ENCODE assay signal across 8 cellular contexts in the genomic region with DNA sequence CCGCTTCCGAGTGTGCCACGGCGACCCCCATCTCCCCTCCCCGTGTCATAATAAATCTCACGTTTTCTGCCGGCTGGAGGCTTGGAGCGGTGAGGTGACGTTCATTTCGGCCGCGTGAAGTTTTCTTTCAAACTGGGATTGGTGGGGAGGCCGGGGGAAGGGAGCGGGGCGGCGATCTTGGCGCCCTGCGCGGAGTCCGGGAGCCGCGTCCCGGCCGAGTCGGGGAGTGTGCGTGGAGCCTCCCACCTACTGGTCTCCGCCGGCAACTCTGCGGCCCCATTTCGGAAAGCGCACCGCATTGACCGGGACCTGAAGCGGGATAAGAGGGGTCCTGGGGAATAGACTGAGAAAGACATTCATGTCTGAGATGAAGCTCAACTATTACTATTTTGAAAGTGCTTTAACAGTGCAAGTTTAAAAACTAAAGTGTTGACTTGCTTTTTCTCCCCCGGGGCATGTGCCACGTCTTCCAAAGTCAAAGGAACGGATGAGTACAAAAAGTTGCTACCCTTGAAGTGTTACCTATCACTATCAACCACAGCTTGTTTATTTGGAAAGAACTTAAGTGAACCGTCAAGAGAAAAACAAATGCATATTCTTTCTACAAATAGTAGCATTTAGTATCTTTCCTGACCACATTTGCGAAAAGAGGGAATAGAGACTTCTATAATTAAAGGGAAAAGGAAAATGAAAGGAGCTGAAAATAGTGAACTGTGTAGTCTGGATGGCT.
DNase-seq lines count a peak whose midpoint lies in the region; ATAC-seq and TF ChIP-seq lines count a peak whose summit lies in the region.

No MANE protein-coding gene starts in this region.

- peak; percentile 46 for TF ChIP-seq CTCF in DND-41 (IDR thresholded peaks at IDR 0.05; ENCODE audit: borderline replicate concordance, extremely low read depth, low read length, poor library complexity, severe bottlenecking)

- peaks cover 73% of the 10 kb centered on the region for H3K79me2 ChIP-seq in DND-41 (ENCODE audit: insufficient read depth, low read length)

- H3K4me3 ChIP-seq in DND-41 (ENCODE audit: low read depth in 1 of 2, low read length in 2 of 2) (peak overlapping the region; percentile 39 to 79), skin epidermis (peak overlapping the region; percentile 73 to 87 (median 82))

- H2AFZ ChIP-seq in DND-41 (ENCODE audit: low read depth, low read length) = peak overlapping the region; percentile 72

- TF ChIP-seq POLR2A in Raji (IDR thresholded peaks at IDR 0.05; ENCODE audit: insufficient read depth, low read depth, low read length) = peak; percentile 52

- ATAC-seq in DND-41 (ENCODE audit: insufficient read depth, low read depth) (peak; percentile 35), GM19395 (IDR thresholded peaks at IDR 0.05; ENCODE audit: unreplicated experiment) (peak; percentile 14), HG03469 (IDR thresholded peaks at IDR 0.05; ENCODE audit: unreplicated experiment) (peak; percentile 3)

- H3K27ac ChIP-seq in DND-41 (ENCODE audit: low read length) (peak overlapping the region; percentile 96), caudate nucleus (ENCODE audit: low read depth, low read length) (peak overlapping the region; percentile 90), skin epidermis (peak overlapping the region; percentile 69 to 97 (median 91))

- H4K20me1 ChIP-seq in DND-41 (ENCODE audit: insufficient read depth, low read length) = no peaks in the 10 kb centered on the region

- peak overlapping the region; percentile 74 for H3K4me2 ChIP-seq in DND-41 (ENCODE audit: insufficient read depth, low read length)

- peak overlapping the region; percentile 91 for H3K9ac ChIP-seq in DND-41 (ENCODE audit: low read depth, low read length)

- peaks cover 60% of the 10 kb centered on the region for H3K4me1 ChIP-seq in DND-41 (ENCODE audit: insufficient read depth, low read length)

- no peaks in the 10 kb centered on the region for H3K27me3 ChIP-seq in DND-41 (ENCODE audit: insufficient read depth, low read length, poor library complexity)

- H3K36me3 ChIP-seq in DND-41 (ENCODE audit: insufficient read depth, low read length) = peaks cover 6% of the 10 kb centered on the region

- DNase-seq in DND-41 (no peak), caudate nucleus (lab: John Stamatoyannopoulos, UW) (peak in 50 of 61 donors; percentile 8 to 84 (median 56)), iris pigment epithelial cell (ENCODE audit: low read depth) (peak; percentile 91), MV-4-11 (lab: John Stamatoyannopoulos, UW) (no peak)

- no peaks in the 10 kb centered on the region for H3K9me3 ChIP-seq in DND-41 (ENCODE audit: insufficient read depth, low read length, severe bottlenecking)

Comparison
In these comparisons a context has a peak if more than half of its experiments do, and no peak if none do; other contexts are left out.
1. DNase-seq: peak in caudate nucleus (50 of 61) and iris pigment epithelial cell (single experiment); none in DND-41 (single experiment) and MV-4-11 (single experiment).
2. Peak in every context shown above with its lines, with median percentiles within 50 percentile points of each other: ATAC-seq and H3K27ac ChIP-seq.